Comparison of ENCODE assay signal across 8 cellular contexts in the genomic region with DNA sequence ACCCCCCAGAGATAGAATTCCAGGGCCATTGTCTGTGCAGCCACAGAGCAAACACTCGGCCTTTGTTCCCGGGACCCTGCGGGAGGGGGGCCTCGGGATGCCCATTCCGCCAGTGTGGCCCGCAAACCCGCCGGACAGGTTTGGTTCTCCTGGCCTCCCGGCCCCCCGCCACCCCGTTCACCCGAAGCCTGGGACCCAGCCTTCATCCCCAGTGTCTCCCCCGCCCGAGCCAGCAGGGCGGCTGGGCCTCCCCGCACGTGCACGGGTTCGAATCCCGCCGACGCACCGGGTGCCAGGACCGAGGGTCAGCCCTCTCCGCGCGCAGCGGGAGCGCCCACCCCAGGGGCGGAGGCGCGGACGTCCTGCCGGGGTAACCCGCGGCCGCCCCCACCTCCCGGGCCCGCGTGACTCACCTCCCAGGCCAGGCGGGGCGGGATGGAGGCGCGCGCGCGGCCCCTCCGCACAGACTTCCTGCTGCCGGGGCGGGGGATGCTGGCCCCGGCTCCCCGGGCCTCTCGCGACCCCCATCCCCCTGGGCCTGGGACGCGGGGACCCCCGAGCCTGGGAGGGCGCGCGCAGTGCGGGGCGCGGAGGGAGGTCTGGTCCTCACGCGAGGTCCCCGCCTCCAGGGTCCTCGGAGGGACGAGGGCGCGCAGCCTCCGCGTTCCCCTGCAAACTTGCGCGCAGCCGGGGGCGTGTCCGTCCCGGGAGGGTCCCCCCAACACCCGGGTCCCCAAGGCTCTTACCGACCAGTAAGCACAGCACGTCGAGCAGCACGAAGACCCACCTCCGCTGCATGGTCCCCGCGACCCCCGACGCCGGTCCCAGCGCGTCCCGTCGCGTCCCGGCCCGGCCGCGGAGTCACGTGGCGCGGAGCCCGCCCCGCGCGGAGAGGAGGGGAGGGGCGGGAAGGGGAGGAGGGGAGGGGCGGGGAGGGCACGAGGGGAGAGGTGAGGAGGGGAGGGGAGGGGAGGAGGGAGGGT. TPM values are rescaled to one million over a fixed set of nuclear protein-coding genes. Genes with fewer than 3 reads are reported as not detected.
DNase-seq lines count a peak whose midpoint lies in the region; ATAC-seq and TF ChIP-seq lines count a peak whose summit lies in the region.

Gene PLPP2 (minus strand): TSS at position 865 of the 983 bp plus-strand sequence. CDS start 67 bp downstream, at position 798.

- peak within 1 kb of the TSS; percentile 86 for H3K4me2 ChIP-seq in hepatocyte

- no peaks in the 10 kb centered on the region for H4K20me1 ChIP-seq in hepatocyte (ENCODE audit: insufficient read depth, poor library complexity, severe bottlenecking)

- TF ChIP-seq CTCF in AG04450 (IDR thresholded peaks at IDR 0.05; ENCODE audit: low read depth, low read length): no peak
- TF ChIP-seq CTCF in hepatocyte (IDR thresholded peaks at IDR 0.05; ENCODE audit: poor library complexity): no peak
- TF ChIP-seq CTCF in psoas muscle (IDR thresholded peaks at IDR 0.05): no peak
- TF ChIP-seq CTCF in GM20000 (IDR thresholded peaks at IDR 0.05; ENCODE audit: extremely low read depth, missing control alignments): no peak

- H3K27me3 ChIP-seq in AG04450 (ENCODE audit: control insufficient read depth, insufficient read depth, low read length) (peaks cover 39% of the 10 kb centered on the region), hepatocyte (peaks cover 32% of the 10 kb centered on the region), psoas muscle (ENCODE audit: insufficient read depth in 3 of 3, low read length in 2 of 3) (peaks cover 4 to 76% (median 32%) of the 10 kb centered on the region in 3 donors)

- no peaks in the 10 kb centered on the region for H3K9me3 Mint-ChIP-seq in activated naive CD4-positive, alpha-beta T cell treated with anti-CD3 and anti-CD28 coated beads, Interleukin-2, amount 50 U/mL, for 72 hours

- H3K79me2 ChIP-seq in hepatocyte: no peaks in the 10 kb centered on the region

- H3K4me3 ChIP-seq in AG04450 (ENCODE audit: low read depth, low read length) (peak within 1 kb of the TSS; percentile 59), hepatocyte (peak within 1 kb of the TSS; percentile 23), psoas muscle (peak within 1 kb of the TSS; percentile 49)

- no peaks in the 10 kb centered on the region for H3K36me3 Mint-ChIP-seq in activated naive CD4-positive, alpha-beta T cell treated with anti-CD3 and anti-CD28 coated beads, Interleukin-2, amount 50 U/mL, for 72 hours

- POLR2A ChIA-PET in AG04450 (lab: Yijun Ruan, JAX): no interaction called here

- H3K9me2 ChIP-seq in hepatocyte (replicated peaks; ENCODE audit: insufficient read depth): no peaks in the 10 kb centered on the region

- H3K27ac Mint-ChIP-seq in activated naive CD4-positive, alpha-beta T cell treated with anti-CD3 and anti-CD28 coated beads, Interleukin-2, amount 50 U/mL, for 72 hours: no peak within 1 kb of the TSS

- peaks cover 10% of the 10 kb centered on the region; the same call in 1 of the 2 replicates for H3K9me3 ChIP-seq in AG04450 (ENCODE audit: control insufficient read depth, insufficient read depth, low read length)
- no peaks in the 10 kb centered on the region for H3K9me3 ChIP-seq in hepatocyte (ENCODE audit: low read depth)
- no peaks in the 10 kb centered on the region for H3K9me3 ChIP-seq in psoas muscle

- peak within 1 kb of the TSS; percentile 71 for H2AFZ ChIP-seq in hepatocyte

- intact Hi-C loops in psoas muscle (cut with DNase I): no loop called here

- CTCF ChIA-PET in AG04450 (lab: Charles Lee): no interaction called here

- peak; percentile 30 to 40 for ATAC-seq in activated naive CD4-positive, alpha-beta T cell treated with anti-CD3 and anti-CD28 coated beads, Interleukin-2, amount 50 U/mL, for 72 hours
- ATAC-seq in psoas muscle (no peak), GM21381 (IDR thresholded peaks at IDR 0.05; ENCODE audit: unreplicated experiment) (no peak), HG03354 (IDR thresholded peaks at IDR 0.05; ENCODE audit: poor library complexity, severe bottlenecking, unreplicated experiment) (no peak)

- H3K36me3 ChIP-seq in hepatocyte (replicated peaks; ENCODE audit: insufficient read depth, low read depth) (no peaks in the 10 kb centered on the region), psoas muscle (ENCODE audit: insufficient read depth in 1 of 2, low read depth in 1 of 2) (no peaks in the 10 kb centered on the region)

- H3K4me1 ChIP-seq in hepatocyte (ENCODE audit: insufficient read depth): peaks cover 22% of the 10 kb centered on the region
- no peaks in the 10 kb centered on the region for H3K4me1 ChIP-seq in psoas muscle

- DNase-seq in AG04450 (ENCODE audit: low read depth, low spot score) (no peak), HPDE6-E6E7 (ENCODE audit: extremely low spot score) (peak; percentile 88), hepatocyte (ENCODE audit: low spot score) (peak; percentile 64), psoas muscle (peak in 1 of 2 donors; percentile 45), GM20000 (ENCODE audit: low spot score) (no peak)
- DNase-seq in activated naive CD4-positive, alpha-beta T cell treated with anti-CD3 and anti-CD28 coated beads, Interleukin-2, amount 50 U/mL, for 72 hours (ENCODE audit: low spot score in 2 of 2): peak in 1 of 2 donors; percentile 47

- WGBS in hepatocyte (ENCODE audit: low lambda C conversion rate, missing lambda C conversion rate): 5% methylated on average over 53 of the region's 108 CpGs
- WGBS in psoas muscle, 3 donors: 1 to 3% (median 2%) methylated on average over 48 to 98 of the region's 108 CpGs

- H3K27ac ChIP-seq in AG04450 (ENCODE audit: low read depth, low read length) (no peak within 1 kb of the TSS), hepatocyte (peak within 1 kb of the TSS; percentile 80), psoas muscle (no peak within 1 kb of the TSS)

RNA-seq across cellular contexts. Expression of gene PLPP2, which starts in this region (rescaled TPM):
- polyA plus RNA-seq in AG04450 (2011; rRNA removed) (3.9 and 7.5 TPM in 2 replicates), hepatocyte (17.7 and 20.2 TPM in 2 replicates), psoas muscle (under 1 TPM; 0.10 to 0.28 (median 0.21) TPM)
- polyA minus RNA-seq in AG04450 (2011; rRNA and poly(A)+ RNA removed): 2.6 and 3.1 TPM in 2 replicates
- under 1 TPM; 0.87 to 0.95 TPM for total RNA-seq in activated naive CD4-positive, alpha-beta T cell treated with anti-CD3 and anti-CD28 coated beads, Interleukin-2, amount 50 U/mL, for 72 hours
- total RNA-seq in hepatocyte (9.9 TPM in 2 replicates), psoas muscle (under 1 TPM in 3 of 4 donors, not detected in 1; 0.32 to 0.93 (median 0.77) TPM)

Comparison
In these comparisons a context has a peak if more than half of its experiments do, and no peak if none do; other contexts are left out.
1. Peak in ATAC-seq in activated naive CD4-positive, alpha-beta T cell treated with anti-CD3 and anti-CD28 coated beads, Interleukin-2, amount 50 U/mL, for 72 hours; RNA of the gene not detected or under 1 TPM.
2. DNase-seq: peak in HPDE6-E6E7 (single experiment) and hepatocyte (single experiment); none in AG04450 (single experiment) and GM20000 (single experiment).
3. Peak in every context shown above with its lines, with median percentiles within 50 percentile points of each other: H3K4me3 ChIP-seq.